Comparison of ENCODE assay signal across 18 cellular contexts in genomic region chr16:49453983-49454382, GRCh38.
DNase-seq lines count a peak whose midpoint lies in the region; ATAC-seq, FAIRE-seq and TF ChIP-seq lines count a peak whose summit lies in the region.
"Had no signal": no experiment of that assay in that cellular context is flagged by ENCODE, and none has a peak within 500 bp of the region (broad histone marks: within the 10 kb centered on the region; RNA-seq: fewer than 3 reads in every experiment).

No MANE protein-coding gene starts in this region.

- H4K20me1 ChIP-seq in HepG2 (ENCODE audit: insufficient read depth, low read length) = no peaks in the 10 kb centered on the region

- H3K27me3 ChIP-seq in HepG2 (ENCODE audit: control insufficient read depth in 1 of 2, insufficient read depth in 2 of 2, low read length in 2 of 2) (peaks cover 2 to 3% of the 10 kb centered on the region in 2 experiments; a peak in 2 of 5 replicates), right lobe of liver (no peaks in the 10 kb centered on the region), RWPE2 (ENCODE audit: insufficient read depth, poor library complexity, severe bottlenecking) (peaks cover 8% of the 10 kb centered on the region), upper lobe of right lung (no peaks in the 10 kb centered on the region)

- no peaks in the 10 kb centered on the region for H3K36me3 Mint-ChIP-seq in stimulated activated naive B cell treated with anti-CD40 and anti-IgM and Interleukin-4, amounts not matched to agents 10 μg/mL and 1 μg/mL and 100 μg/mL, for 72 hours

- H3K4me1 ChIP-seq in HepG2 (ENCODE audit: insufficient read depth, low read length) (no peaks in the 10 kb centered on the region), right lobe of liver (no peaks in the 10 kb centered on the region), RWPE2 (ENCODE audit: insufficient read depth, poor library complexity, severe bottlenecking) (no peaks in the 10 kb centered on the region), upper lobe of right lung (no peaks in the 10 kb centered on the region)

- H3K9me3 Mint-ChIP-seq in stimulated activated naive B cell treated with anti-CD40 and anti-IgM and Interleukin-4, amounts not matched to agents 10 μg/mL and 1 μg/mL and 100 μg/mL, for 72 hours = peaks cover 0 to 2% of the 10 kb centered on the region in 2 donors
- H3K9me3 Mint-ChIP-seq: IgD-negative memory B cell had no signal

- BruUV-seq in HepG2 (replicated peaks; lab: Mats Ljungman, UMichigan) = no TSS peak

- no peak for DNase-seq in HepG2 (ENCODE audit: low spot score)
- DNase-seq in right lobe of liver = no peak
- DNase-seq in RWPE2 (ENCODE audit: low spot score) = peak; percentile 9
- peak; percentile 40 for DNase-seq in islet precursor cell
- peak; percentile 30 for DNase-seq in upper lobe of right lung
- no peak for DNase-seq in urothelium cell line (ENCODE audit: low spot score)
- DNase-seq in stimulated activated naive B cell treated with anti-CD40 and anti-IgM and Interleukin-4, amounts not matched to agents 10 μg/mL and 1 μg/mL and 100 μg/mL, for 72 hours = no peak
- DNase-seq: COR-L47, EL, H7, MV-4-11, NCI-H1436 treated with DMSO at 0.1 percent for 48 hours, NCI-H2029 treated with DMSO at 0.1 percent for 48 hours, NCI-H748 treated with DMSO at 0.1 percent for 48 hours had no signal

- 56% methylated on average over 5 of the region's 5 CpGs for WGBS in HepG2 (ENCODE audit: low lambda C conversion rate)
- 92% methylated on average over 2 of the region's 5 CpGs for WGBS in right lobe of liver (ENCODE audit: insufficient coverage, low coverage, low lambda C conversion rate, missing lambda C conversion rate)

- no peak for FAIRE-seq in HepG2 (lab: Jason Lieb, UNC)
- FAIRE-seq in urothelium cell line (lab: Jason Lieb, UNC) = no peak
- FAIRE-seq: GM19239 had no signal

- H3K4me3 Mint-ChIP-seq in stimulated activated naive B cell treated with anti-CD40 and anti-IgM and Interleukin-4, amounts not matched to agents 10 μg/mL and 1 μg/mL and 100 μg/mL, for 72 hours = no peak overlapping the region
- H3K4me3 Mint-ChIP-seq: IgD-negative memory B cell had no signal

- H3K36me3 ChIP-seq in HepG2 (replicated peaks in 1 of 2; ENCODE audit: control insufficient read depth in 1 of 2, insufficient read depth in 2 of 2, low read length in 2 of 2) (no peaks in the 10 kb centered on the region), right lobe of liver (no peaks in the 10 kb centered on the region), RWPE2 (ENCODE audit: low read depth) (no peaks in the 10 kb centered on the region), upper lobe of right lung (no peaks in the 10 kb centered on the region)

- H3K27ac Mint-ChIP-seq in stimulated activated naive B cell treated with anti-CD40 and anti-IgM and Interleukin-4, amounts not matched to agents 10 μg/mL and 1 μg/mL and 100 μg/mL, for 72 hours = no peak overlapping the region
- H3K27ac Mint-ChIP-seq: IgD-negative memory B cell had no signal

- TF ChIP-seq EP300 in HepG2 (IDR thresholded peaks at IDR 0.05; ENCODE audit: low read depth in 2 of 2, low read length in 2 of 2) = no peak
- TF ChIP-seq EP300 in HepG2 (CRISPR knock-in tag; IDR thresholded peaks at IDR 0.05; ENCODE audit: borderline replicate concordance) = no peak

- H3K27ac ChIP-seq in HepG2 (ENCODE audit: extremely low read length, insufficient read depth, low read length) = no peak overlapping the region
- H3K27ac ChIP-seq in right lobe of liver = no peak overlapping the region
- no peak overlapping the region for H3K27ac ChIP-seq in RWPE2 (ENCODE audit: poor library complexity, severe bottlenecking)
- H3K27ac ChIP-seq in upper lobe of right lung = no peak overlapping the region
- H3K27ac ChIP-seq: C4-2B had no signal

- intact Hi-C loops in HepG2 (cut with micrococcal nuclease; ENCODE audit: unreplicated experiment) = no loop called here
- intact Hi-C loops in right lobe of liver (cut with DNase I) = no loop called here
- intact Hi-C loops in upper lobe of right lung (cut with DNase I) = no loop called here

- TF ChIP-seq CTCF in HepG2 (CRISPR knock-in tag; IDR thresholded peaks at IDR 0.05) (no peak), right lobe of liver (IDR thresholded peaks at IDR 0.05) (no peak), RWPE2 (IDR thresholded peaks at IDR 0.05; ENCODE audit: poor library complexity, severe bottlenecking) (no peak), upper lobe of right lung (IDR thresholded peaks at IDR 0.05) (no peak)

- H3K9ac ChIP-seq in HepG2 (ENCODE audit: insufficient read depth, low read depth, low read length) = no peak overlapping the region

- TF ChIP-seq RAD21 in HepG2 (CRISPR knock-in tag; IDR thresholded peaks at IDR 0.05) = no peak

- H3K27me3 Mint-ChIP-seq in stimulated activated naive B cell treated with anti-CD40 and anti-IgM and Interleukin-4, amounts not matched to agents 10 μg/mL and 1 μg/mL and 100 μg/mL, for 72 hours = peaks cover 23 to 29% of the 10 kb centered on the region in 2 donors

- in situ Hi-C loops in HepG2 (cut with HindIII; ENCODE audit: extremely low pct_ligation_motif_present, low pct_unique_long_range_greater_than_20kb) = no loop called here

- no peak overlapping the region for H3K4me3 ChIP-seq in HepG2 (replicated peaks in 1 of 3; ENCODE audit: insufficient read depth in 1 of 3, low read depth in 2 of 3, low read length in 3 of 3)
- no peak overlapping the region for H3K4me3 ChIP-seq in right lobe of liver
- H3K4me3 ChIP-seq in RWPE2 (ENCODE audit: severe bottlenecking) = no peak overlapping the region
- no peak overlapping the region for H3K4me3 ChIP-seq in upper lobe of right lung

- no peaks in the 10 kb centered on the region for H3K9me3 ChIP-seq in HepG2 (ENCODE audit: low read length)
- H3K9me3 ChIP-seq in right lobe of liver = no peaks in the 10 kb centered on the region
- no peaks in the 10 kb centered on the region for H3K9me3 ChIP-seq in RWPE2 (ENCODE audit: severe bottlenecking)
- H3K9me3 ChIP-seq in upper lobe of right lung = no peaks in the 10 kb centered on the region

- no peaks in the 10 kb centered on the region for H3K4me1 Mint-ChIP-seq in stimulated activated naive B cell treated with anti-CD40 and anti-IgM and Interleukin-4, amounts not matched to agents 10 μg/mL and 1 μg/mL and 100 μg/mL, for 72 hours
- H3K4me1 Mint-ChIP-seq: IgD-negative memory B cell had no signal

- H3K79me2 ChIP-seq in HepG2 (ENCODE audit: insufficient read depth, low read length) = no peaks in the 10 kb centered on the region

- TF ChIP-seq POLR2A in HepG2 (IDR thresholded peaks at IDR 0.05; ENCODE audit: insufficient read depth in 1 of 2, low read depth in 2 of 2, low read length in 2 of 2) (no peak), right lobe of liver (IDR thresholded peaks at IDR 0.05) (no peak)

- no peak overlapping the region for H2AFZ ChIP-seq in HepG2 (ENCODE audit: low read length)

- H3K4me2 ChIP-seq in HepG2 (ENCODE audit: low read depth, low read length) = no peak overlapping the region

- POLR2A ChIA-PET in HepG2 (lab: Yijun Ruan, JAX) = no interaction called here

- CTCF ChIA-PET in HepG2 (lab: Yijun Ruan, JAX; ENCODE audit: low intra/inter-chr PET ratio, low total read pairs) = no interaction called here

- ATAC-seq in HepG2 = no peak
- no peak for ATAC-seq in right lobe of liver
- no peak for ATAC-seq in RWPE2 (ENCODE audit: low read depth)
- no peak for ATAC-seq in upper lobe of right lung
- no peak for ATAC-seq in GM19035 (IDR thresholded peaks at IDR 0.05; ENCODE audit: unreplicated experiment)
- no peak for ATAC-seq in stimulated activated naive B cell treated with anti-CD40 and anti-IgM and Interleukin-4, amounts not matched to agents 10 μg/mL and 1 μg/mL and 100 μg/mL, for 72 hours (replicated peaks)

TF ChIP-seq in HepG2, 621 proteins besides CTCF, POLR2A, EP300 and RAD21:
- TF ChIP-seq NFYC (CRISPR knock-in tag; IDR thresholded peaks at IDR 0.05) (0 out of 2 replicates have a peak, but pooled peaks have one; percentile 12), MXD4 (CRISPR knock-in tag; IDR thresholded peaks at IDR 0.05) (no peak)

Comparison
In these comparisons a context has a peak if more than half of its experiments do, and no peak if none do; other contexts are left out.
1. DNase-seq: peak in RWPE2 (single experiment), islet precursor cell (single experiment) and upper lobe of right lung (single experiment); none in HepG2 (single experiment), right lobe of liver (0 of 3), urothelium cell line (single experiment) and stimulated activated naive B cell treated with anti-CD40 and anti-IgM and Interleukin-4, amounts not matched to agents 10 μg/mL and 1 μg/mL and 100 μg/mL, for 72 hours (single experiment).